In the genomic region with DNA sequence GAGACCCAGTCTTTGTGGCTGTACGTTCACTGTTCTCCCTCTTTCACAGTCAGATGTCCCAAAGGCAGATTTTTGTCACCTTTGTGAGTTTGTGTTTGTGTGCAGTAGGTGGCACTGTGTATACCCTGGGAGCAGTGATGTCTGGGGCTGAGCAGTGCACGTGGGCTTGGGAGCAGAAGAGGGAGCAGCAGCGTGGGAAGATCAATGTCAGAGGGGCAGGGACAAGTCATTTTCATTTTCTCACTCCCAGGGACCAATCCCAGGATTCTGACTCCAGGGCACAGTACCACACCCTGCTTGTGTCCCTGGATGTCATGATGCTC, we compare ENCODE assay signal across 30 cellular contexts. TPM values are rescaled to one million over a fixed set of nuclear protein-coding genes. Genes with fewer than 3 reads are reported as not detected.
DNase-seq lines count a peak whose midpoint lies in the region; ATAC-seq and TF ChIP-seq lines count a peak whose summit lies in the region.
"Had no signal": no experiment of that assay in that cellular context is flagged by ENCODE, and none has a peak within 500 bp of the region (broad histone marks: within the 10 kb centered on the region; RNA-seq: fewer than 3 reads in every experiment).

No MANE protein-coding gene starts in this region.

- H3K36me3 Mint-ChIP-seq in Calu3 (ENCODE audit: insufficient read depth, unreplicated experiment): no peaks in the 10 kb centered on the region
- H3K36me3 Mint-ChIP-seq in HFFc6 (ENCODE audit: low read depth): peaks cover 12% of the 10 kb centered on the region
- H3K36me3 Mint-ChIP-seq in activated CD8-positive, alpha-beta T cell treated with anti-CD3 and anti-CD28 coated beads, Interleukin-2, amount 10 ng/mL, durations not matched to agents 7 days and 5 days (ENCODE audit: low read depth): no peaks in the 10 kb centered on the region
- H3K36me3 Mint-ChIP-seq: CD14-positive monocyte, IgD-negative memory B cell, mesothelial cell of epicardium, naive B cell had no signal

- peaks cover 3% of the 10 kb centered on the region for H3K4me1 ChIP-seq in RWPE2 (ENCODE audit: insufficient read depth, poor library complexity, severe bottlenecking)
- H3K4me1 ChIP-seq: body of pancreas, psoas muscle had no signal

- DNase-seq in Calu3: peak; percentile 13
- no peak for DNase-seq in HFFc6
- no peak for DNase-seq in RWPE2 (ENCODE audit: low spot score)
- peak; percentile 14 for DNase-seq in left lobe of liver (ENCODE audit: low spot score)
- no peak for DNase-seq in activated CD8-positive, alpha-beta T cell treated with anti-CD3 and anti-CD28 coated beads, Interleukin-2, amount 10 ng/mL, durations not matched to agents 7 days and 5 days
- no peak for DNase-seq in ureter (ENCODE audit: low spot score)
- DNase-seq in ACHN: no peak
- DNase-seq: activated CD4-positive, alpha-beta T cell treated with anti-CD3 and anti-CD28 coated beads, Interleukin-2, amount 10 ng/mL, durations not matched to agents 24 days and 14 days; activated naive CD4-positive, alpha-beta T cell; activated T-cell treated with anti-CD3 and anti-CD28 coated beads, Interleukin-2, amount 50 U/mL, for 4 hours; body of pancreas; islet precursor cell; naive B cell; NCI-H1417 treated with DMSO at 0.1 percent for 48 hours; NCI-H2081; NCI-H345; NCI-H774; OCI-M1; psoas muscle; Right ventricle myocardium superior; stimulated activated naive CD8-positive, alpha-beta T cell treated with anti-CD3 and anti-CD28 coated beads, Interleukin-15, Interleukin-2, amounts not matched to agents 100 U/mL and 50 U/mL, for 24 hours; WERI-Rb-1 had no signal

- no peaks in the 10 kb centered on the region for H3K9me3 Mint-ChIP-seq in Calu3 (ENCODE audit: low read depth, unreplicated experiment)
- no peaks in the 10 kb centered on the region for H3K9me3 Mint-ChIP-seq in HFFc6
- no peaks in the 10 kb centered on the region for H3K9me3 Mint-ChIP-seq in activated CD8-positive, alpha-beta T cell treated with anti-CD3 and anti-CD28 coated beads, Interleukin-2, amount 10 ng/mL, durations not matched to agents 7 days and 5 days (ENCODE audit: insufficient read depth)
- H3K9me3 Mint-ChIP-seq: activated CD4-positive, alpha-beta T cell treated with anti-CD3 and anti-CD28 coated beads, Interleukin-2, amount 10 ng/mL, durations not matched to agents 24 days and 14 days; activated T-cell treated with anti-CD3 and anti-CD28 coated beads, Interleukin-2, amount 50 U/mL, for 4 hours had no signal

- in situ Hi-C loops in ACHN (cut with HindIII; ENCODE audit: low pct_ligation_motif_present, low pct_unique_long_range_greater_than_20kb, low sequenced_read_pairs): no loop called here

- H3K4me3 Mint-ChIP-seq in Calu3 (ENCODE audit: low read depth, unreplicated experiment): no peak overlapping the region
- no peak overlapping the region for H3K4me3 Mint-ChIP-seq in HFFc6
- H3K4me3 Mint-ChIP-seq in activated CD8-positive, alpha-beta T cell treated with anti-CD3 and anti-CD28 coated beads, Interleukin-2, amount 10 ng/mL, durations not matched to agents 7 days and 5 days: no peak overlapping the region
- H3K4me3 Mint-ChIP-seq: activated CD4-positive, alpha-beta T cell treated with anti-CD3 and anti-CD28 coated beads, Interleukin-2, amount 10 ng/mL, durations not matched to agents 24 days and 14 days; activated T-cell treated with anti-CD3 and anti-CD28 coated beads, Interleukin-2, amount 50 U/mL, for 4 hours; CD14-positive monocyte; IgD-negative memory B cell; mesothelial cell of epicardium; naive B cell had no signal

- H3K4me3 ChIP-seq in RWPE2 (ENCODE audit: severe bottlenecking): no peak overlapping the region
- H3K4me3 ChIP-seq: body of pancreas, psoas muscle had no signal

- H3K4me1 Mint-ChIP-seq in Calu3 (ENCODE audit: low read depth, unreplicated experiment): no peaks in the 10 kb centered on the region
- H3K4me1 Mint-ChIP-seq in HFFc6 (ENCODE audit: low read depth): peaks cover 70% of the 10 kb centered on the region
- H3K4me1 Mint-ChIP-seq in activated CD8-positive, alpha-beta T cell treated with anti-CD3 and anti-CD28 coated beads, Interleukin-2, amount 10 ng/mL, durations not matched to agents 7 days and 5 days (ENCODE audit: low read depth): no peaks in the 10 kb centered on the region
- H3K4me1 Mint-ChIP-seq: activated CD4-positive, alpha-beta T cell treated with anti-CD3 and anti-CD28 coated beads, Interleukin-2, amount 10 ng/mL, durations not matched to agents 24 days and 14 days; CD14-positive monocyte; IgD-negative memory B cell; mesothelial cell of epicardium had no signal

- no TSS peak for BruUV-seq in Calu3 (replicated peaks; lab: Mats Ljungman, UMichigan)

- H3K36me3 ChIP-seq in RWPE2 (ENCODE audit: low read depth): no peaks in the 10 kb centered on the region
- H3K36me3 ChIP-seq: WERI-Rb-1 had no signal

- H3K27ac ChIP-seq in RWPE2 (ENCODE audit: poor library complexity, severe bottlenecking): no peak overlapping the region
- H3K27ac ChIP-seq: body of pancreas, psoas muscle, WERI-Rb-1 had no signal

- intact Hi-C loops in Calu3 (cut with micrococcal nuclease; ENCODE audit: unreplicated experiment): no loop called here

- ATAC-seq in RWPE2 (ENCODE audit: low read depth): no peak
- ATAC-seq in left lobe of liver: no peak
- no peak for ATAC-seq in activated CD8-positive, alpha-beta T cell treated with anti-CD3 and anti-CD28 coated beads, Interleukin-2, amount 10 ng/mL, durations not matched to agents 7 days and 5 days
- ATAC-seq: activated T-cell treated with anti-CD3 and anti-CD28 coated beads, Interleukin-2, amount 50 U/mL, for 4 hours; body of pancreas; psoas muscle; stimulated activated naive CD8-positive, alpha-beta T cell treated with anti-CD3 and anti-CD28 coated beads, Interleukin-15, Interleukin-2, amounts not matched to agents 100 U/mL and 50 U/mL, for 24 hours had no signal

- H3K27me3 Mint-ChIP-seq in Calu3 (ENCODE audit: unreplicated experiment) (peaks cover 12% of the 10 kb centered on the region), HFFc6 (ENCODE audit: insufficient read depth) (peaks cover 3% of the 10 kb centered on the region; the same call in 1 of the 2 replicates)
- H3K27me3 Mint-ChIP-seq in activated CD8-positive, alpha-beta T cell treated with anti-CD3 and anti-CD28 coated beads, Interleukin-2, amount 10 ng/mL, durations not matched to agents 7 days and 5 days (ENCODE audit: low read depth): no peaks in the 10 kb centered on the region
- H3K27me3 Mint-ChIP-seq: activated CD4-positive, alpha-beta T cell treated with anti-CD3 and anti-CD28 coated beads, Interleukin-2, amount 10 ng/mL, durations not matched to agents 24 days and 14 days had no signal

- H3K27me3 ChIP-seq in RWPE2 (ENCODE audit: insufficient read depth, poor library complexity, severe bottlenecking): no peaks in the 10 kb centered on the region
- H3K27me3 ChIP-seq: body of pancreas had no signal

- POLR2A ChIA-PET in activated CD8-positive, alpha-beta T cell treated with anti-CD3 and anti-CD28 coated beads, Interleukin-2, amount 10 ng/mL, durations not matched to agents 7 days and 5 days (lab: Charles Lee): no interaction called here

- CTCF ChIA-PET in Calu3 (lab: Charles Lee): interaction anchor here (1.0 kb wide), 1 partner anchor 106 kb away, joined by 3 read pairs; no protein-coding TSS in a partner anchor
- CTCF ChIA-PET in activated CD8-positive, alpha-beta T cell treated with anti-CD3 and anti-CD28 coated beads, Interleukin-2, amount 10 ng/mL, durations not matched to agents 7 days and 5 days (lab: Charles Lee): no interaction called here

- H3K27ac Mint-ChIP-seq in Calu3 (ENCODE audit: unreplicated experiment): no peak overlapping the region
- peak overlapping the region; percentile 45 for H3K27ac Mint-ChIP-seq in HFFc6
- H3K27ac Mint-ChIP-seq in activated CD8-positive, alpha-beta T cell treated with anti-CD3 and anti-CD28 coated beads, Interleukin-2, amount 10 ng/mL, durations not matched to agents 7 days and 5 days: no peak overlapping the region
- H3K27ac Mint-ChIP-seq: activated CD4-positive, alpha-beta T cell treated with anti-CD3 and anti-CD28 coated beads, Interleukin-2, amount 10 ng/mL, durations not matched to agents 24 days and 14 days; IgD-negative memory B cell; mesothelial cell of epicardium; naive B cell had no signal

- TF ChIP-seq CTCF in Calu3 (IDR thresholded peaks at IDR 0.05; ENCODE audit: unreplicated experiment): no peak
- TF ChIP-seq CTCF in HFFc6 (IDR thresholded peaks at IDR 0.05): peak; percentile 39
- TF ChIP-seq CTCF in RWPE2 (IDR thresholded peaks at IDR 0.05; ENCODE audit: poor library complexity, severe bottlenecking): peak; percentile 13

- H3K9me3 ChIP-seq in RWPE2 (ENCODE audit: severe bottlenecking): no peaks in the 10 kb centered on the region
- H3K9me3 ChIP-seq: body of pancreas, psoas muscle had no signal

RNA-seq across cellular contexts. Expression of gene PSG6, which starts 2.0 kb away (rescaled TPM):
- total RNA-seq in Calu3 (2022) (not detected in 2 replicates), left lobe of liver (not detected), ureter (not detected)
- 1 to 10 TPM in 3 of 6 experiments, under 1 TPM in 3; 0.31 to 1.1 (median 0.99) TPM for total RNA-seq in HFFc6 (2021; fragmentation: NEBNext Ultra II Directional; extraction: Animal tissue kit (Norgen Biotek cat#: 25700))
- not detected for total RNA-seq in activated CD8-positive, alpha-beta T cell treated with anti-CD3 and anti-CD28 coated beads, Interleukin-2, amount 10 ng/mL, durations not matched to agents 7 days and 5 days
- total RNA-seq: activated CD4-positive, alpha-beta T cell treated with anti-CD3 and anti-CD28 coated beads, Interleukin-2, amount 10 ng/mL, durations not matched to agents 24 days and 14 days; activated T-cell treated with anti-CD3 and anti-CD28 coated beads, Interleukin-2, amount 50 U/mL, for 4 hours; body of pancreas; cerebellum; glomerular endothelial cell; H1; MCF 10A; mesothelial cell of epicardium; psoas muscle; Right ventricle myocardium superior had no signal

RNA-seq across cellular contexts. Expression of gene PSG7, which starts 17.3 kb away (rescaled TPM):
- not detected in 2 replicates for total RNA-seq in Calu3 (2022)
- under 1 TPM in 5 of 6 experiments, not detected in 1; 0.10 to 0.28 (median 0.18) TPM for total RNA-seq in HFFc6 (2021; fragmentation: NEBNext Ultra II Directional; extraction: Animal tissue kit (Norgen Biotek cat#: 25700))
- total RNA-seq in left lobe of liver: not detected
- not detected for total RNA-seq in activated CD8-positive, alpha-beta T cell treated with anti-CD3 and anti-CD28 coated beads, Interleukin-2, amount 10 ng/mL, durations not matched to agents 7 days and 5 days
- total RNA-seq in ureter: not detected
- total RNA-seq: activated CD4-positive, alpha-beta T cell treated with anti-CD3 and anti-CD28 coated beads, Interleukin-2, amount 10 ng/mL, durations not matched to agents 24 days and 14 days; activated T-cell treated with anti-CD3 and anti-CD28 coated beads, Interleukin-2, amount 50 U/mL, for 4 hours; body of pancreas; cerebellum; glomerular endothelial cell; H1; MCF 10A; mesothelial cell of epicardium; psoas muscle; Right ventricle myocardium superior had no signal

RNA-seq across cellular contexts. Expression of gene PSG1, which starts 40.2 kb away (rescaled TPM):
- total RNA-seq in Calu3 (2022): not detected in 2 replicates
- 10 to 100 TPM in 1 of 6 experiments, 1 to 10 TPM in 5; 4.3 to 10.5 (median 8.6) TPM for total RNA-seq in HFFc6 (2021; fragmentation: NEBNext Ultra II Directional; extraction: Animal tissue kit (Norgen Biotek cat#: 25700))
- not detected for total RNA-seq in left lobe of liver
- total RNA-seq in activated CD8-positive, alpha-beta T cell treated with anti-CD3 and anti-CD28 coated beads, Interleukin-2, amount 10 ng/mL, durations not matched to agents 7 days and 5 days: not detected
- not detected for total RNA-seq in ureter
- total RNA-seq: activated CD4-positive, alpha-beta T cell treated with anti-CD3 and anti-CD28 coated beads, Interleukin-2, amount 10 ng/mL, durations not matched to agents 24 days and 14 days; activated T-cell treated with anti-CD3 and anti-CD28 coated beads, Interleukin-2, amount 50 U/mL, for 4 hours; body of pancreas; H1; lower leg skin; MCF 10A; mesothelial cell of epicardium; psoas muscle; Right ventricle myocardium superior had no signal

Comparison
In these comparisons a context has a peak if more than half of its experiments do, and no peak if none do; other contexts are left out.
1. DNase-seq: peak in Calu3 (single experiment) and left lobe of liver (single experiment); none in HFFc6 (single experiment), RWPE2 (single experiment), activated CD8-positive, alpha-beta T cell treated with anti-CD3 and anti-CD28 coated beads, Interleukin-2, amount 10 ng/mL, durations not matched to agents 7 days and 5 days (single experiment), ureter (single experiment) and ACHN (single experiment).